9 cellular contexts compared by ENCODE assay signal in the genomic region with DNA sequence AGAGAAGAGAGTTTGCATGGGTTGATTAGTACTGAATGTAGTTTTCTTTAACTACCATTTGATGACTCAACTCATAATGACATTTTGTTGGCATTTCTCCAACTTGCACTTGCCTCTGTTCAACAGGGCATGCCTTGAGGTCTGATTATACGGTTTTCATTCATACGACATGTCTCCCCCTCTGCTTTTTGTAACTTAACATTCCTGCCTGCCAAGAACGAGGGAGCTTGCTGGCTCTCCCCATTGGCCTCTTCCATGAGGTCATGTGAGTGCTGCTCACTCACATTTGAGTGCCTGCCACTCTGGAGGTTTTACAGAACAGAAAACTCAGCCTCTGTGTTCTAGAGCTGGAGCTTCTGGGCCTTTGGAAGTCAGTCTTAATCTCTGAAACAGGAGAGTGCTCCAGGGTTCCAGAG. TPM values are rescaled to one million over a fixed set of nuclear protein-coding genes. Genes with fewer than 3 reads are reported as not detected.
DNase-seq lines count a peak whose midpoint lies in the region; ATAC-seq and TF ChIP-seq lines count a peak whose summit lies in the region.
"Had no signal": no experiment of that assay in that cellular context is flagged by ENCODE, and none has a peak within 500 bp of the region (broad histone marks: within the 10 kb centered on the region; RNA-seq: fewer than 3 reads in every experiment).

No MANE protein-coding gene starts in this region.

- no peaks in the 10 kb centered on the region for H3K79me2 ChIP-seq in SK-N-SH (ENCODE audit: insufficient read depth)

- no peaks in the 10 kb centered on the region for H3K9me3 ChIP-seq in SK-N-SH
- H3K9me3 ChIP-seq in heart right ventricle = peaks cover 0 to 4% (median 0%) of the 10 kb centered on the region in 11 donors

- no peaks in the 10 kb centered on the region for H3K9me2 ChIP-seq in SK-N-SH

- 25% methylated on average over 3 of the region's 3 CpGs for WGBS in SK-N-SH (ENCODE audit: low lambda C conversion rate)
- 31 to 39% methylated on average over 3 of the region's 3 CpGs for WGBS in heart right ventricle, 2 donors

- H3K27me3 ChIP-seq in SK-N-SH (ENCODE audit: insufficient read depth) = no peaks in the 10 kb centered on the region
- no peaks in the 10 kb centered on the region for H3K27me3 ChIP-seq in heart right ventricle

- no peak for TF ChIP-seq RAD21 in SK-N-SH (IDR thresholded peaks at IDR 0.05; ENCODE audit: low read length)

- H3K4me2 ChIP-seq in SK-N-SH = 0 out of 2 replicates have a peak overlapping the region, but pooled peaks have one; percentile 2

- POLR2A ChIA-PET in SK-N-SH (lab: Yijun Ruan, JAX) = no interaction called here

- intact Hi-C loops in heart right ventricle (cut with DNase I) = no loop called here

- H3K4me1 ChIP-seq in SK-N-SH (ENCODE audit: control insufficient read depth in 1 of 2, insufficient read depth in 2 of 2, low read depth in 1 of 2, low read length in 1 of 2) = peaks cover 18 to 21% of the 10 kb centered on the region in 2 experiments; a peak in 3 of 4 replicates
- H3K4me1 ChIP-seq in heart right ventricle = peaks cover 0 to 18% (median 10%) of the 10 kb centered on the region in 9 donors

- TF ChIP-seq CTCF in SK-N-SH (IDR thresholded peaks at IDR 0.05) (no peak), heart right ventricle (IDR thresholded peaks at IDR 0.05) (no peak), GM13977 (IDR thresholded peaks at IDR 0.05; ENCODE audit: extremely low read depth, insufficient read depth, missing control alignments) (no peak)

- no peaks in the 10 kb centered on the region for H3K36me3 ChIP-seq in SK-N-SH (replicated peaks in 1 of 2; ENCODE audit: control insufficient read depth in 1 of 2, insufficient read depth in 2 of 2, low read length in 1 of 2)
- no peaks in the 10 kb centered on the region for H3K36me3 ChIP-seq in heart right ventricle

- no peak overlapping the region for H2AFZ ChIP-seq in SK-N-SH (ENCODE audit: low read depth)

- H4K20me1 ChIP-seq in SK-N-SH (ENCODE audit: insufficient read depth) = no peaks in the 10 kb centered on the region

- TF ChIP-seq EP300 in SK-N-SH (IDR thresholded peaks at IDR 0.05; ENCODE audit: borderline replicate concordance in 1 of 2, low read depth in 1 of 2, low read length in 1 of 2) = no peak; a peak in 1 of 4 replicates

- ATAC-seq in heart right ventricle (peak; percentile 30 to 86 (median 71)), HG02763 (IDR thresholded peaks at IDR 0.05; ENCODE audit: unreplicated experiment) (no peak)

- H3F3A ChIP-seq in SK-N-SH (replicated peaks; ENCODE audit: insufficient read depth) = no peaks in the 10 kb centered on the region

- peak; percentile 7 to 42 for DNase-seq in NCI-H2081 (lab: John Stamatoyannopoulos, UW)
- DNase-seq in NCI-H2081 treated with DMSO at 0.1 percent for 48 hours (lab: John Stamatoyannopoulos, UW) = no peak
- no peak for DNase-seq in SK-N-SH
- DNase-seq in heart right ventricle = peak in 1 of 2 donors; percentile 8
- peak; percentile 15 for DNase-seq in stromal cell of bone marrow (ENCODE audit: low read depth)
- no peak for DNase-seq in GM13977 (ENCODE audit: low spot score)
- DNase-seq in NCI-H1048 (lab: John Stamatoyannopoulos, UW) = no peak
- DNase-seq: occipital lobe had no signal

- CTCF ChIA-PET in SK-N-SH (lab: Yijun Ruan, JAX) = interaction anchor here (0.8 to 1.6 kb wide), 5 partner anchors 9 to 92 kb away, joined by 3 to 5 read pairs (median 3); no protein-coding TSS in a partner anchor

- no peak overlapping the region for H3K4me3 ChIP-seq in SK-N-SH (ENCODE audit: low read depth in 2 of 2, low read length in 1 of 2)
- no peak overlapping the region for H3K4me3 ChIP-seq in heart right ventricle

- H3K9ac ChIP-seq in SK-N-SH = no peak overlapping the region

- peak overlapping the region; percentile 9 to 71; a peak in 3 of 4 replicates for H3K27ac ChIP-seq in SK-N-SH (ENCODE audit: low read depth in 2 of 2, low read length in 1 of 2)
- no peak overlapping the region for H3K27ac ChIP-seq in heart right ventricle

- in situ Hi-C loops in GM13977 (cut with MboI; ENCODE audit: low pct_unique_long_range_greater_than_20kb, low sequenced_read_pairs, unreplicated experiment) = no loop called here

TF ChIP-seq in SK-N-SH, 30 proteins besides CTCF, POLR2A, EP300 and RAD21:
- TF ChIP-seq MAX (IDR thresholded peaks at IDR 0.05; ENCODE audit: low read depth) = peak; percentile 75
- peak; percentile 43; the same call in 1 of the 2 replicates for TF ChIP-seq POLR2AphosphoS5 (IDR thresholded peaks at IDR 0.05; ENCODE audit: low read depth, low read length)
- TF ChIP-seq, protein P1, sequence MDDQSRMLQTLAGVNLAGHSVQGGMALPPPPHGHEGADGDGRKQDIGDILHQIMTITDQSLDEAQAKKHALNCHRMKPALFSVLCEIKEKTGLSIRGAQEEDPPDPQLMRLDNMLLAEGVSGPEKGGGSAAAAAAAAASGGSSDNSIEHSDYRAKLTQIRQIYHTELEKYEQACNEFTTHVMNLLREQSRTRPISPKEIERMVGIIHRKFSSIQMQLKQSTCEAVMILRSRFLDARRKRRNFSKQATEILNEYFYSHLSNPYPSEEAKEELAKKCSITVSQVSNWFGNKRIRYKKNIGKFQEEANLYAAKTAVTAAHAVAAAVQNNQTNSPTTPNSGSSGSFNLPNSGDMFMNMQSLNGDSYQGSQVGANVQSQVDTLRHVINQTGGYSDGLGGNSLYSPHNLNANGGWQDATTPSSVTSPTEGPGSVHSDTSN (IDR thresholded peaks at IDR 0.05) = peak; percentile 78
- TF ChIP-seq, protein P2, sequence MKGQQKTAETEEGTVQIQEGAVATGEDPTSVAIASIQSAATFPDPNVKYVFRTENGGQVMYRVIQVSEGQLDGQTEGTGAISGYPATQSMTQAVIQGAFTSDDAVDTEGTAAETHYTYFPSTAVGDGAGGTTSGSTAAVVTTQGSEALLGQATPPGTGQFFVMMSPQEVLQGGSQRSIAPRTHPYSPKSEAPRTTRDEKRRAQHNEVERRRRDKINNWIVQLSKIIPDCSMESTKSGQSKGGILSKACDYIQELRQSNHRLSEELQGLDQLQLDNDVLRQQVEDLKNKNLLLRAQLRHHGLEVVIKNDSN (IDR thresholded peaks at IDR 0.05; ENCODE audit: borderline replicate concordance, low read depth) = peak; percentile 64; the same call in 1 of the 2 replicates
- TF ChIP-seq JUND (IDR thresholded peaks at IDR 0.05) = peak; percentile 39; the same call in 1 of the 2 replicates
- peak; percentile 97 for TF ChIP-seq NFIC (IDR thresholded peaks at IDR 0.05; ENCODE audit: borderline replicate concordance)
- TF ChIP-seq RFX5 (IDR thresholded peaks at IDR 0.05; ENCODE audit: low read length) = no peak
- TF ChIP-seq, protein P3, sequence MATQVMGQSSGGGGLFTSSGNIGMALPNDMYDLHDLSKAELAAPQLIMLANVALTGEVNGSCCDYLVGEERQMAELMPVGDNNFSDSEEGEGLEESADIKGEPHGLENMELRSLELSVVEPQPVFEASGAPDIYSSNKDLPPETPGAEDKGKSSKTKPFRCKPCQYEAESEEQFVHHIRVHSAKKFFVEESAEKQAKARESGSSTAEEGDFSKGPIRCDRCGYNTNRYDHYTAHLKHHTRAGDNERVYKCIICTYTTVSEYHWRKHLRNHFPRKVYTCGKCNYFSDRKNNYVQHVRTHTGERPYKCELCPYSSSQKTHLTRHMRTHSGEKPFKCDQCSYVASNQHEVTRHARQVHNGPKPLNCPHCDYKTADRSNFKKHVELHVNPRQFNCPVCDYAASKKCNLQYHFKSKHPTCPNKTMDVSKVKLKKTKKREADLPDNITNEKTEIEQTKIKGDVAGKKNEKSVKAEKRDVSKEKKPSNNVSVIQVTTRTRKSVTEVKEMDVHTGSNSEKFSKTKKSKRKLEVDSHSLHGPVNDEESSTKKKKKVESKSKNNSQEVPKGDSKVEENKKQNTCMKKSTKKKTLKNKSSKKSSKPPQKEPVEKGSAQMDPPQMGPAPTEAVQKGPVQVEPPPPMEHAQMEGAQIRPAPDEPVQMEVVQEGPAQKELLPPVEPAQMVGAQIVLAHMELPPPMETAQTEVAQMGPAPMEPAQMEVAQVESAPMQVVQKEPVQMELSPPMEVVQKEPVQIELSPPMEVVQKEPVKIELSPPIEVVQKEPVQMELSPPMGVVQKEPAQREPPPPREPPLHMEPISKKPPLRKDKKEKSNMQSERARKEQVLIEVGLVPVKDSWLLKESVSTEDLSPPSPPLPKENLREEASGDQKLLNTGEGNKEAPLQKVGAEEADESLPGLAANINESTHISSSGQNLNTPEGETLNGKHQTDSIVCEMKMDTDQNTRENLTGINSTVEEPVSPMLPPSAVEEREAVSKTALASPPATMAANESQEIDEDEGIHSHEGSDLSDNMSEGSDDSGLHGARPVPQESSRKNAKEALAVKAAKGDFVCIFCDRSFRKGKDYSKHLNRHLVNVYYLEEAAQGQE (IDR thresholded peaks at IDR 0.05; ENCODE audit: low read depth, low read length) = no peak
- TF ChIP-seq TEAD4 (IDR thresholded peaks at IDR 0.05; ENCODE audit: borderline replicate concordance, insufficient read depth) = 0 out of 2 replicates have a peak, but pooled peaks have one; percentile 10
- TF ChIP-seq FOXJ3 (CRISPR knock-in tag; IDR thresholded peaks at IDR 0.05) = no peak
- TF ChIP-seq TCF12 (IDR thresholded peaks at IDR 0.05) = peak; percentile 86
- peak; percentile 53; the same call in 1 of the 2 replicates for TF ChIP-seq FOSL2 (IDR thresholded peaks at IDR 0.05; ENCODE audit: borderline replicate concordance, low read depth)
- 0 out of 2 replicates have a peak, but pooled peaks have one; percentile 33 for TF ChIP-seq SIN3A (IDR thresholded peaks at IDR 0.05; ENCODE audit: borderline replicate concordance, low read depth, low read length)

RNA-seq across cellular contexts. Expression of gene MAP2K6, which starts 19.7 kb away (rescaled TPM):
- polyA plus RNA-seq in SK-N-SH (2012; rRNA removed) (6.5 and 6.7 TPM in 2 replicates), heart right ventricle (1 to 10 TPM in 1 of 2 donors, under 1 TPM in 1; 0.88 to 1.5 TPM)
- polyA plus RNA-seq in SK-N-SH (2012; cell fraction: cytosol; rRNA removed) = 7.0 and 8.1 TPM in 2 replicates
- 1.4 and 2.8 TPM in 2 replicates for polyA plus RNA-seq in SK-N-SH (2012; cell fraction: nucleus; rRNA removed)
- total RNA-seq in heart right ventricle = 1 to 10 TPM in 8 of 10 donors, under 1 TPM in 2; 0.89 to 4.0 (median 2.4) TPM

Comparison
In these comparisons a context has a peak if more than half of its experiments do, and no peak if none do; other contexts are left out.
1. DNase-seq: peak in NCI-H2081 (2 of 2) and stromal cell of bone marrow (single experiment); none in NCI-H2081 treated with DMSO at 0.1 percent for 48 hours (single experiment), SK-N-SH (single experiment), GM13977 (single experiment) and NCI-H1048 (single experiment).
2. H3K27ac ChIP-seq: peak in SK-N-SH (2 of 2); none in heart right ventricle (0 of 10).